Comparison of ENCODE assay signal across 8 cellular contexts in genomic region chr7:158695726-158696452, GRCh38. TPM values are rescaled to one million over a fixed set of nuclear protein-coding genes. Genes with fewer than 3 reads are reported as not detected.
A peak's percentile ranks its signal among the peaks of the same experiment; 100 is the strongest.
DNase-seq lines count a peak whose midpoint lies in the region; ATAC-seq and TF ChIP-seq lines count a peak whose summit lies in the region.

No MANE protein-coding gene starts in this region.

- H3K27me3 Mint-ChIP-seq in activated B cell treated with CpG ODN at 0.5 μM for 24 hours = no peaks in the 10 kb centered on the region
- H3K27me3 Mint-ChIP-seq in endodermal cell (ENCODE audit: insufficient read depth) = no peaks in the 10 kb centered on the region

- POLR2A ChIA-PET in activated B cell treated with CpG ODN at 0.5 μM for 24 hours (lab: Charles Lee) = interaction anchor here (0.6 kb wide), 1 partner anchor 9 kb away, joined by 4 read pairs; the partner anchor contains the start of gene NCAPG2

- H3K36me3 Mint-ChIP-seq in activated B cell treated with CpG ODN at 0.5 μM for 24 hours (ENCODE audit: low read depth) (peaks cover 4% of the 10 kb centered on the region), endodermal cell (ENCODE audit: low read depth) (peaks cover 50% of the 10 kb centered on the region)

- peaks cover 22% of the 10 kb centered on the region for H4K20me1 ChIP-seq in Loucy (ENCODE audit: insufficient read depth, low read length, poor library complexity, severe bottlenecking)

- H3K9me3 Mint-ChIP-seq in activated B cell treated with CpG ODN at 0.5 μM for 24 hours (no peaks in the 10 kb centered on the region), endodermal cell (no peaks in the 10 kb centered on the region)

- H3K9ac ChIP-seq in Loucy (ENCODE audit: low read depth, low read length, poor library complexity, severe bottlenecking) (peak overlapping the region; percentile 19), endodermal cell (ENCODE audit: extremely low read depth, low read length, poor library complexity, severe bottlenecking) (no peak overlapping the region)

- H3K9me3 ChIP-seq in Loucy (ENCODE audit: insufficient read depth, low read depth, low read length) (no peaks in the 10 kb centered on the region), endodermal cell (ENCODE audit: control insufficient read depth, low read length) (no peaks in the 10 kb centered on the region), mucosa of descending colon (no peaks in the 10 kb centered on the region), uterus (no peaks in the 10 kb centered on the region)

- peak; percentile 59 for ATAC-seq in GM21528 (IDR thresholded peaks at IDR 0.05; ENCODE audit: low FRiP score, unreplicated experiment)
- peak; percentile 94 for ATAC-seq in activated B cell treated with CpG ODN at 0.5 μM for 24 hours (ENCODE audit: low read depth)
- ATAC-seq in mucosa of descending colon = peak; percentile 99

- DNase-seq in NCI-H510A treated with DMSO at 0.1 percent for 48 hours (lab: John Stamatoyannopoulos, UW) (peak; percentile 41), NCI-H510A (lab: John Stamatoyannopoulos, UW) (no peak), activated B cell treated with CpG ODN at 0.5 μM for 24 hours (no peak), endodermal cell (peak; percentile 61), mucosa of descending colon (peak in 2 of 3 donors; percentile 40 to 84), uterus (peak; percentile 33 to 55)

- intact Hi-C loops in activated B cell treated with CpG ODN at 0.5 μM for 24 hours (cut with micrococcal nuclease) (loop anchor here (2.0 kb wide), 1 partner anchor 133 kb away; the partner anchor contains the start of gene ESYT2), mucosa of descending colon (cut with DNase I, micrococcal nuclease) (loop anchor here in 1 of 2 donors (10.0 kb wide), 1 partner anchor 279 kb away; no protein-coding TSS in a partner anchor), uterus (cut with DNase I; ENCODE audit: low total_unique reads) (no loop called here)

- peaks cover 60% of the 10 kb centered on the region for H3K4me1 ChIP-seq in Loucy (ENCODE audit: insufficient read depth, low read length, poor library complexity, severe bottlenecking)
- H3K4me1 ChIP-seq in endodermal cell (ENCODE audit: control insufficient read depth, insufficient read depth, low read length) = no peaks in the 10 kb centered on the region
- peaks cover 4% of the 10 kb centered on the region for H3K4me1 ChIP-seq in mucosa of descending colon (ENCODE audit: low read depth)
- no peaks in the 10 kb centered on the region for H3K4me1 ChIP-seq in uterus

- CTCF ChIA-PET in activated B cell treated with CpG ODN at 0.5 μM for 24 hours (lab: Charles Lee) = interaction anchor here (0.6 to 4.8 kb wide), 4 partner anchors 9 to 281 kb away, joined by 3 to 78 read pairs (median 4); partner anchors contain the start of gene NCAPG2

- peak; percentile 57 for TF ChIP-seq CTCF in Loucy (conservative IDR thresholded peaks at IDR 0.05; ENCODE audit: low read length)
- TF ChIP-seq CTCF in activated B cell treated with CpG ODN at 0.5 μM for 24 hours (IDR thresholded peaks at IDR 0.05) = no peak
- TF ChIP-seq CTCF in endodermal cell (conservative IDR thresholded peaks at IDR 0.05) = peak; percentile 65
- peak; percentile 32 for TF ChIP-seq CTCF in mucosa of descending colon (IDR thresholded peaks at IDR 0.05)
- peak; percentile 43 to 67 (median 53) for TF ChIP-seq CTCF in uterus (IDR thresholded peaks at IDR 0.05)

- no peaks in the 10 kb centered on the region for H3K9me2 ChIP-seq in Loucy (replicated peaks; ENCODE audit: low read depth, low read length)

- H3K4me1 Mint-ChIP-seq in activated B cell treated with CpG ODN at 0.5 μM for 24 hours (peaks cover 9% of the 10 kb centered on the region), endodermal cell (no peaks in the 10 kb centered on the region)

- H2AFZ ChIP-seq in Loucy (ENCODE audit: low read length) = no peak overlapping the region

- H3K4me2 ChIP-seq in Loucy (ENCODE audit: low read depth, low read length, poor library complexity, severe bottlenecking) = peak overlapping the region; percentile 30

- H3F3A ChIP-seq in Loucy (ENCODE audit: low read depth) = no peaks in the 10 kb centered on the region; the same call in 1 of the 2 replicates

- peaks cover 29% of the 10 kb centered on the region; the same call in 1 of the 2 replicates for H3K36me3 ChIP-seq in Loucy (ENCODE audit: insufficient read depth, low read length)
- peaks cover 57% of the 10 kb centered on the region for H3K36me3 ChIP-seq in endodermal cell (ENCODE audit: control insufficient read depth, insufficient read depth, low read length)
- H3K36me3 ChIP-seq in mucosa of descending colon (ENCODE audit: low read depth) = no peaks in the 10 kb centered on the region
- H3K36me3 ChIP-seq in uterus = no peaks in the 10 kb centered on the region

- no peak overlapping the region for H3K27ac ChIP-seq in endodermal cell (ENCODE audit: low read depth, low read length)
- H3K27ac ChIP-seq in uterus = peak overlapping the region in 1 of 2 donors; percentile 21

- no peak for TF ChIP-seq POLR2A in uterus (IDR thresholded peaks at IDR 0.05)

- peak overlapping the region; percentile 52 for H3K27ac Mint-ChIP-seq in activated B cell treated with CpG ODN at 0.5 μM for 24 hours
- peak overlapping the region; percentile 58 for H3K27ac Mint-ChIP-seq in endodermal cell

- peaks cover 78% of the 10 kb centered on the region for H3K79me2 ChIP-seq in Loucy (ENCODE audit: insufficient read depth, low read length)

- H3K4me3 Mint-ChIP-seq in activated B cell treated with CpG ODN at 0.5 μM for 24 hours = peak overlapping the region; percentile 35
- H3K4me3 Mint-ChIP-seq in endodermal cell = no peak overlapping the region

- 66 to 82% methylated on average over 5 to 10 of the region's 10 CpGs for WGBS in endodermal cell (ENCODE audit: insufficient coverage in 1 of 2, insufficient read length in 1 of 2), 2 experiments

- H3K4me3 ChIP-seq in Loucy (ENCODE audit: low read length, poor library complexity, severe bottlenecking) (peak overlapping the region; percentile 8), endodermal cell (ENCODE audit: low read length) (no peak overlapping the region), mucosa of descending colon (no peak overlapping the region), uterus (no peak overlapping the region)

- H3K27me3 ChIP-seq in Loucy (ENCODE audit: insufficient read depth, low read length, poor library complexity, severe bottlenecking) = no peaks in the 10 kb centered on the region
- no peaks in the 10 kb centered on the region for H3K27me3 ChIP-seq in endodermal cell (ENCODE audit: control insufficient read depth, insufficient read depth, low read length, poor library complexity, severe bottlenecking)
- no peaks in the 10 kb centered on the region for H3K27me3 ChIP-seq in uterus

RNA-seq across cellular contexts. Expression of gene NCAPG2, which starts 8.7 kb away (rescaled TPM):
- total RNA-seq in activated B cell treated with CpG ODN at 0.5 μM for 24 hours (8.2 and 11.0 TPM in 2 replicates), endodermal cell (10 to 100 TPM; 58.7 to 77.1 TPM), mucosa of descending colon (10 to 100 TPM in 1 of 3 donors, 1 to 10 TPM in 2; 8.1 to 25.0 (median 8.9) TPM), uterus (10 to 100 TPM in 1 of 4 donors, 1 to 10 TPM in 2, under 1 TPM in 1; 0.51 to 36.0 (median 7.8) TPM)
- polyA plus RNA-seq in endodermal cell (2013, experiment 1 of 2) = 54.0 TPM
- polyA plus RNA-seq in endodermal cell (2013, experiment 2 of 2) = 49.2 TPM

Comparison
In these comparisons a context has a peak if more than half of its experiments do, and no peak if none do; other contexts are left out.
1. DNase-seq: peak in NCI-H510A treated with DMSO at 0.1 percent for 48 hours (single experiment), endodermal cell (single experiment), mucosa of descending colon (2 of 3) and uterus (2 of 2); none in NCI-H510A (single experiment) and activated B cell treated with CpG ODN at 0.5 μM for 24 hours (single experiment).
2. Peak in every context shown above with its lines, with median percentiles within 50 percentile points of each other: ATAC-seq.